23 cellular contexts compared by ENCODE assay signal in the genomic region with DNA sequence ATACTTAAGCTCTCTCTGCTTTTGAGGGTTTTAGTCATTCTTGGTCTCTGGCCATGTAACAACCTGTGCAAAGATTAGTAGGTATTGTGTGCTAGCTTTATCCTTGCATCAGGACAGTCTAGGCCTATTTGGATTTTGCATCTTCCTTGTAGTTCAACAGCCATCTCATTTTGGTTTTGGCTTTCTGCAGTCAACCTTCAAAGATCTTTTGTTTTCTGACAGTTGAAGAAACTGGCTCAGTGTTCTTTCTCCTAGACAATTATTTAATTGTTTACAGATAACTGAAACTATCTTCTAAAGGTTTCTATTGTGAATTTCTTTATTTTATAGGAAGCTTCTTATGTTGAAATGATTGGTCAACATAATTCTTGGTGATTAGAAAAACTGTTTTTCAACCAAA.
"Had no signal": no experiment of that assay in that cellular context is flagged by ENCODE, and none has a peak within 500 bp of the region (broad histone marks: within the 10 kb centered on the region; RNA-seq: fewer than 3 reads in every experiment).

No MANE protein-coding gene starts in this region.

- DNase-seq: activated CD4-positive, alpha-beta memory T cell treated with anti-CD3 and anti-CD28 coated beads for 36 hours; activated CD4-positive, alpha-beta T cell treated with anti-CD3 and anti-CD28 coated beads, Interleukin-2, amount 10 ng/mL, durations not matched to agents 7 days and 5 days; activated CD4-positive, CD25-positive, alpha-beta regulatory T cell; activated CD8-positive, alpha-beta memory T cell treated with anti-CD3 and anti-CD28 coated beads for 24 hours; activated gamma-delta T cell treated with Interleukin-2 at 50 U/mL for 16 hours; activated naive CD4-positive, alpha-beta T cell treated with anti-CD3 and anti-CD28 coated beads, Interleukin-2, amount 10 ng/mL, durations not matched to agents 7 days and 5 days; activated naive CD8-positive, alpha-beta T cell treated with anti-CD3 and anti-CD28 coated beads for 36 hours; activated T-cell treated with anti-CD3 and anti-CD28 coated beads, Interleukin-2, amount 50 U/mL, for 48 hours; brain microvascular endothelial cell; Karpas-422; NCI-H1105 treated with DMSO at 0.1 percent for 48 hours; NCI-H1436 treated with DMSO at 0.1 percent for 48 hours; NCI-H187; NCI-H2081; NCI-H446; NCI-H524; PC-9; SHP77 treated with DMSO at 0.1 percent for 48 hours; T-cell; T-helper 2 cell; T1000 had no signal

- H3K27ac ChIP-seq: cardiac muscle cell, PC-9, VCaP had no signal
